12 cellular contexts compared by ENCODE assay signal in the genomic region with DNA sequence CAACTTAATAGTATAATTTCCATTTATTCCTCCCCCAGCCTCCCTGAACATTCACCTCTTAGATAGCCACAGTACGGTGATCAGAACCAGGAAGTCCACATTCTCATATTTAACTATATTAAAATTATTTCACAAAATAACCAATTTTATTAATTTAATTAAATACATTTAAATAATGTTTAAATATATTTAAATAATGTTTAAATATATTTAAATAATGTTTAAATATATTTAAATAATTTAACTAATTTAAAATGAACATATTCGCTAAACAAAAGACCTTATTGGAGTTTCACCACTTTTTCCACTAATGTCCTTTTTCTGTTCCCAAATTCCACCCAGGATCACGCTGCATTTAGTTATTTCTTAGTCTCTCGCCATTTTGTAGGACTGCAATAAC. TPM values are rescaled to one million over a fixed set of nuclear protein-coding genes. Genes with fewer than 3 reads are reported as not detected.
"Had no signal": no experiment of that assay in that cellular context is flagged by ENCODE, and none has a peak within 500 bp of the region (broad histone marks: within the 10 kb centered on the region; RNA-seq: fewer than 3 reads in every experiment).

No MANE protein-coding gene starts in this region.

RNA-seq across cellular contexts. Expression of a gene that starts 12.5 kb away (rescaled TPM):
- total RNA-seq: naive thymus-derived CD8-positive, alpha-beta T cell; natural killer cell; natural killer cell treated with Interleukin-12 subunit alpha and Interleukin-12 subunit beta and Interleukin-15 and Interleukin-18, amount 100 ng/mL, for 72 hours; occipital lobe; osteocyte; pulmonary artery endothelial cell; renal cortical epithelial cell; sciatic nerve; sigmoid colon; smooth muscle cell had no signal
- polyA plus RNA-seq: naive thymus-derived CD8-positive, alpha-beta T cell; neural cell had no signal

RNA-seq across cellular contexts. Expression of a gene that starts 27.1 kb away (rescaled TPM):
- total RNA-seq: naive thymus-derived CD8-positive, alpha-beta T cell; natural killer cell; natural killer cell treated with Interleukin-12 subunit alpha and Interleukin-12 subunit beta and Interleukin-15 and Interleukin-18, amount 100 ng/mL, for 72 hours; osteoblast; pulmonary artery endothelial cell; sigmoid colon had no signal
- polyA plus RNA-seq: naive thymus-derived CD8-positive, alpha-beta T cell had no signal
